ENCODE assay signal across 1 cellular context in genomic region chr22:29734429-29734828, GRCh38.
TF ChIP-seq lines count a peak whose summit lies in the region.

No MANE protein-coding gene starts in this region.

TF ChIP-seq in GM23338, 12 proteins besides CTCF, POLR2A, EP300 and RAD21 (continued from another document):
- TF ChIP-seq REST (IDR thresholded peaks at IDR 0.05; ENCODE audit: unreplicated experiment) (no peak), ZNF114 (CRISPR knock-in tag; IDR thresholded peaks at IDR 0.05) (no peak), POLR2AphosphoS5 (IDR thresholded peaks at IDR 0.05; ENCODE audit: low read depth) (no peak), ZNF331 (CRISPR knock-in tag; IDR thresholded peaks at IDR 0.05; ENCODE audit: low read depth) (no peak), ETS1 (IDR thresholded peaks at IDR 0.05) (no peak), ZNF462 (CRISPR knock-in tag; IDR thresholded peaks at IDR 0.05) (no peak), EZH2phosphoT487 (IDR thresholded peaks at IDR 0.05; ENCODE audit: unreplicated experiment) (no peak)
